Comparison of ENCODE assay signal across 35 cellular contexts in genomic region chr10:24844742-24845141, GRCh38.
"Had no signal": no experiment of that assay in that cellular context is flagged by ENCODE, and none has a peak within 500 bp of the region (broad histone marks: within the 10 kb centered on the region; RNA-seq: fewer than 3 reads in every experiment).

No MANE protein-coding gene starts in this region.

- H3K27ac ChIP-seq: ascending aorta, cardiac muscle cell, VCaP had no signal

- H3K27me3 ChIP-seq: ascending aorta, cardiac muscle cell had no signal

- H3K9me3 Mint-ChIP-seq: activated B cell treated with CpG ODN at 0.5 μM for 24 hours; activated CD8-positive, alpha-beta T cell treated with anti-CD3 and anti-CD28 coated beads for 36 hours; activated naive CD4-positive, alpha-beta T cell treated with anti-CD3 and anti-CD28 coated beads, Interleukin-2, amount 50 U/mL, for 24 hours; activated naive CD8-positive, alpha-beta T cell treated with anti-CD3 and anti-CD28 coated beads, Interleukin-2, amount 50 U/mL, for 24 hours; activated T-cell treated with anti-CD3 and anti-CD28 coated beads, Interleukin-2, amount 50 U/mL, for 4 hours; activated T-helper 17 cell treated with anti-CD3 and anti-CD28 coated beads, Interleukin-2, amount 50 U/mL, for 72 hours; central memory CD8-positive, alpha-beta T cell; T-helper 1 cell treated with Interleukin-12 subunit alpha and Interleukin-12 subunit beta and Interleukin-4 antibody, amounts not matched to agents 30 μg/mL and 1 μg/mL, for 36 hours; T-helper 2 cell treated with Interferon-gamma antibody and Interleukin-4, amounts not matched to agents 5 μg/mL and 100 μg/mL, for 36 hours had no signal

- H3K4me3 ChIP-seq: ascending aorta, cardiac muscle cell had no signal

- H3K36me3 Mint-ChIP-seq: activated CD4-positive, alpha-beta memory T cell treated with anti-CD3 and anti-CD28 coated beads for 36 hours; activated naive CD4-positive, alpha-beta T cell treated with anti-CD3 and anti-CD28 coated beads, Interleukin-2, amount 50 U/mL, for 24 hours; brain had no signal

- FAIRE-seq: bronchial epithelial cell, TTC549 had no signal

- H3K36me3 ChIP-seq: ascending aorta, cardiac muscle cell had no signal

- H3K27ac Mint-ChIP-seq: activated B cell treated with CpG ODN at 0.5 μM for 24 hours; activated CD4-positive, alpha-beta memory T cell treated with anti-CD3 and anti-CD28 coated beads for 36 hours; activated CD4-positive, alpha-beta T cell treated with anti-CD3 and anti-CD28 coated beads, Interleukin-2, amount 10 ng/mL, durations not matched to agents 24 days and 14 days; activated CD8-positive, alpha-beta T cell treated with anti-CD3 and anti-CD28 coated beads for 36 hours; activated naive CD4-positive, alpha-beta T cell treated with anti-CD3 and anti-CD28 coated beads, Interleukin-2, amount 10 ng/mL, durations not matched to agents 7 days and 5 days; activated naive CD4-positive, alpha-beta T cell treated with anti-CD3 and anti-CD28 coated beads, Interleukin-2, amount 50 U/mL, for 24 hours; activated naive CD8-positive, alpha-beta T cell; activated naive CD8-positive, alpha-beta T cell treated with anti-CD3 and anti-CD28 coated beads, Interleukin-2, amount 50 U/mL, for 24 hours; activated T-cell treated with anti-CD3 and anti-CD28 coated beads, Interleukin-2, amount 50 U/mL, for 72 hours; activated T-helper 1 cell treated with anti-CD3 and anti-CD28 coated beads, Interleukin-12 subunit alpha, Interleukin-12 subunit beta, Interleukin-2, Interleukin-4 antibody, amounts not matched to agents 30 ng/mL and 10 ng/mL and 1 ng/mL, durations not matched to agents 14 hours and 24 hours and 36 hours; activated T-helper 17 cell treated with anti-CD3 and anti-CD28 coated beads, Interleukin-2, amount 50 U/mL, for 72 hours; T-helper 1 cell treated with Interleukin-12 subunit alpha and Interleukin-12 subunit beta and Interleukin-4 antibody, amounts not matched to agents 30 μg/mL and 1 μg/mL, for 36 hours; T-helper 2 cell treated with Interferon-gamma antibody and Interleukin-4, amounts not matched to agents 5 μg/mL and 100 μg/mL, for 36 hours had no signal

- ATAC-seq: activated CD8-positive, alpha-beta T cell treated with anti-CD3 and anti-CD28 coated beads for 36 hours; activated naive CD8-positive, alpha-beta T cell treated with anti-CD3 and anti-CD28 coated beads, Interleukin-2, amount 50 U/mL, for 24 hours; activated T-cell treated with anti-CD3 and anti-CD28 coated beads, Interleukin-2, amount 50 U/mL, for 4 hours; activated T-cell treated with anti-CD3 and anti-CD28 coated beads, Interleukin-2, amount 50 U/mL, for 72 hours; activated T-helper 17 cell treated with anti-CD3 and anti-CD28 coated beads, Interleukin-2, amount 50 U/mL, for 72 hours had no signal

- H3K4me3 Mint-ChIP-seq: activated B cell treated with CpG ODN at 0.5 μM for 24 hours; activated CD4-positive, alpha-beta memory T cell treated with anti-CD3 and anti-CD28 coated beads for 36 hours; activated CD4-positive, alpha-beta T cell treated with anti-CD3 and anti-CD28 coated beads, Interleukin-2, amount 10 ng/mL, durations not matched to agents 24 days and 14 days; activated CD8-positive, alpha-beta T cell treated with anti-CD3 and anti-CD28 coated beads for 36 hours; activated naive CD4-positive, alpha-beta T cell treated with anti-CD3 and anti-CD28 coated beads, Interleukin-2, amount 10 ng/mL, durations not matched to agents 7 days and 5 days; activated naive CD4-positive, alpha-beta T cell treated with anti-CD3 and anti-CD28 coated beads, Interleukin-2, amount 50 U/mL, for 24 hours; activated naive CD8-positive, alpha-beta T cell; activated naive CD8-positive, alpha-beta T cell treated with anti-CD3 and anti-CD28 coated beads, Interleukin-2, amount 50 U/mL, for 24 hours; activated T-cell treated with anti-CD3 and anti-CD28 coated beads, Interleukin-2, amount 50 U/mL, for 4 hours; activated T-cell treated with anti-CD3 and anti-CD28 coated beads, Interleukin-2, amount 50 U/mL, for 72 hours; activated T-helper 1 cell treated with anti-CD3 and anti-CD28 coated beads, Interleukin-12 subunit alpha, Interleukin-12 subunit beta, Interleukin-2, Interleukin-4 antibody, amounts not matched to agents 30 ng/mL and 10 ng/mL and 1 ng/mL, durations not matched to agents 14 hours and 24 hours and 36 hours; activated T-helper 17 cell treated with anti-CD3 and anti-CD28 coated beads, Interleukin-2, amount 50 U/mL, for 72 hours; brain; central memory CD8-positive, alpha-beta T cell; T-helper 1 cell treated with Interleukin-12 subunit alpha and Interleukin-12 subunit beta and Interleukin-4 antibody, amounts not matched to agents 30 μg/mL and 1 μg/mL, for 36 hours; T-helper 2 cell treated with Interferon-gamma antibody and Interleukin-4, amounts not matched to agents 5 μg/mL and 100 μg/mL, for 36 hours had no signal

- H3K9me3 ChIP-seq: ascending aorta had no signal

- H3K4me1 ChIP-seq: ascending aorta had no signal

- H3K27me3 Mint-ChIP-seq: activated B cell treated with CpG ODN at 0.5 μM for 24 hours; activated CD4-positive, alpha-beta T cell treated with anti-CD3 and anti-CD28 coated beads, Interleukin-2, amount 10 ng/mL, durations not matched to agents 24 days and 14 days; activated CD8-positive, alpha-beta T cell treated with anti-CD3 and anti-CD28 coated beads for 36 hours; activated naive CD4-positive, alpha-beta T cell treated with anti-CD3 and anti-CD28 coated beads, Interleukin-2, amount 10 ng/mL, durations not matched to agents 7 days and 5 days; activated naive CD4-positive, alpha-beta T cell treated with anti-CD3 and anti-CD28 coated beads, Interleukin-2, amount 50 U/mL, for 24 hours; activated naive CD8-positive, alpha-beta T cell; activated naive CD8-positive, alpha-beta T cell treated with anti-CD3 and anti-CD28 coated beads, Interleukin-2, amount 50 U/mL, for 24 hours had no signal

- DNase-seq: activated B cell treated with CpG ODN at 0.5 μM for 24 hours; activated CD4-positive, alpha-beta memory T cell treated with anti-CD3 and anti-CD28 coated beads for 36 hours; activated CD4-positive, alpha-beta T cell treated with anti-CD3 and anti-CD28 coated beads for 4 hours; activated CD4-positive, alpha-beta T cell treated with anti-CD3 and anti-CD28 coated beads, Interleukin-2, amount 10 ng/mL, durations not matched to agents 24 days and 14 days; activated CD4-positive, alpha-beta T cell treated with anti-CD3 and anti-CD28 coated beads, Interleukin-2, amount 50 U/mL, for 1 hour; activated CD4-positive, alpha-beta T cell treated with anti-CD3 and anti-CD28 coated beads, Interleukin-2, amount 50 U/mL, for 4 hours; activated CD4-positive, CD25-positive, alpha-beta regulatory T cell treated with anti-CD3 and anti-CD28 coated beads, Interleukin-2, amount 50 U/mL, for 72 hours; activated CD8-positive, alpha-beta T cell treated with anti-CD3 and anti-CD28 coated beads for 36 hours; activated effector memory CD4-positive, alpha-beta T cell treated with anti-CD3 and anti-CD28 coated beads, Interleukin-2, amount 50 U/mL, for 16 hours; activated naive CD4-positive, alpha-beta T cell treated with anti-CD3 and anti-CD28 coated beads, Interleukin-2, amount 10 ng/mL, durations not matched to agents 7 days and 5 days; activated naive CD4-positive, alpha-beta T cell treated with Interleukin-2 at 50 U/mL for 16 hours; activated naive CD8-positive, alpha-beta T cell treated with anti-CD3 and anti-CD28 coated beads, Interleukin-2, amount 50 U/mL, for 24 hours; activated T-cell treated with anti-CD3 and anti-CD28 coated beads for 4 hours; activated T-cell treated with anti-CD3 and anti-CD28 coated beads, Interleukin-2, amount 50 U/mL, for 1 hour; activated T-cell treated with anti-CD3 and anti-CD28 coated beads, Interleukin-2, amount 50 U/mL, for 4 hours; activated T-cell treated with anti-CD3 and anti-CD28 coated beads, Interleukin-2, amount 50 U/mL, for 72 hours; amygdala; anterior cingulate cortex; caudate nucleus; cerebellar nuclear complex; T-helper 1 cell; T-helper 9 cell had no signal

- H3K4me1 Mint-ChIP-seq: activated B cell treated with CpG ODN at 0.5 μM for 24 hours; activated naive CD4-positive, alpha-beta T cell treated with anti-CD3 and anti-CD28 coated beads, Interleukin-2, amount 10 ng/mL, durations not matched to agents 7 days and 5 days; activated naive CD4-positive, alpha-beta T cell treated with anti-CD3 and anti-CD28 coated beads, Interleukin-2, amount 50 U/mL, for 24 hours; activated naive CD8-positive, alpha-beta T cell treated with anti-CD3 and anti-CD28 coated beads, Interleukin-2, amount 50 U/mL, for 24 hours; activated T-helper 17 cell treated with anti-CD3 and anti-CD28 coated beads, Interleukin-2, amount 50 U/mL, for 72 hours; central memory CD8-positive, alpha-beta T cell had no signal
